ENCODE assay signal across 9 cellular contexts in genomic region chr3:32438596-32439344, GRCh38. TPM values are rescaled to one million over a fixed set of nuclear protein-coding genes. Genes with fewer than 3 reads are reported as not detected.
A peak's percentile ranks its signal among the peaks of the same experiment; 100 is the strongest.
DNase-seq lines count a peak whose midpoint lies in the region; ATAC-seq and TF ChIP-seq lines count a peak whose summit lies in the region.
"Had no signal": no experiment of that assay in that cellular context is flagged by ENCODE, and none has a peak within 500 bp of the region (broad histone marks: within the 10 kb centered on the region; RNA-seq: fewer than 3 reads in every experiment).

No MANE protein-coding gene starts in this region.

- H3K9me3 ChIP-seq in trophoblast cell (ENCODE audit: insufficient read depth, low read depth, low read length) (no peaks in the 10 kb centered on the region), prostate gland (no peaks in the 10 kb centered on the region)

- peak; percentile 39 to 46 for DNase-seq in activated T-cell treated with anti-CD3 and anti-CD28 coated beads, Interleukin-2, amount 50 U/mL, for 72 hours
- DNase-seq in activated T-cell treated with anti-CD3 and anti-CD28 coated beads, Interleukin-2, amount 50 U/mL, for 48 hours, result no peak
- DNase-seq in activated B cell treated with CpG ODN at 0.5 μM for 24 hours (no peak), trophoblast cell (peak in 1 of 2 donors; percentile 66), prostate gland (ENCODE audit: low spot score) (no peak), foreskin fibroblast (no peak), sciatic nerve (ENCODE audit: low spot score) (no peak)
- DNase-seq: OCI-M1 had no signal

- H3K9me3 Mint-ChIP-seq in activated T-cell treated with anti-CD3 and anti-CD28 coated beads, Interleukin-2, amount 50 U/mL, for 72 hours, result no peaks in the 10 kb centered on the region
- H3K9me3 Mint-ChIP-seq in activated B cell treated with CpG ODN at 0.5 μM for 24 hours, result no peaks in the 10 kb centered on the region

- no peak overlapping the region for H3K9ac ChIP-seq in trophoblast cell (ENCODE audit: low read length)

- no peak overlapping the region for H2AFZ ChIP-seq in trophoblast cell (ENCODE audit: insufficient read depth, low read length, poor library complexity)

- no peak overlapping the region for H2AK5ac ChIP-seq in trophoblast cell (ENCODE audit: low read length)

- H4K91ac ChIP-seq in trophoblast cell (ENCODE audit: low read depth, low read length), result peak overlapping the region; percentile 42

- no peak overlapping the region for H2BK120ac ChIP-seq in trophoblast cell (ENCODE audit: insufficient read depth, low read length, poor library complexity)

- H2BK5ac ChIP-seq in trophoblast cell (ENCODE audit: low read depth, low read length, poor library complexity), result no peak overlapping the region

- TF ChIP-seq CTCF in activated B cell treated with CpG ODN at 0.5 μM for 24 hours (IDR thresholded peaks at IDR 0.05) (no peak), prostate gland (IDR thresholded peaks at IDR 0.05) (no peak), foreskin fibroblast (IDR thresholded peaks at IDR 0.05; ENCODE audit: low read depth, low read length) (no peak)

- H3K27ac Mint-ChIP-seq in activated T-cell treated with anti-CD3 and anti-CD28 coated beads, Interleukin-2, amount 50 U/mL, for 72 hours, result peak overlapping the region; percentile 86
- H3K27ac Mint-ChIP-seq in activated B cell treated with CpG ODN at 0.5 μM for 24 hours, result peak overlapping the region; percentile 94

- no peaks in the 10 kb centered on the region for H3K27me3 ChIP-seq in trophoblast cell (ENCODE audit: insufficient read depth, low read length)
- H3K27me3 ChIP-seq in prostate gland (replicated peaks; ENCODE audit: insufficient read depth), result no peaks in the 10 kb centered on the region

- no peak overlapping the region for H3K18ac ChIP-seq in trophoblast cell (ENCODE audit: low read length)

- no peaks in the 10 kb centered on the region for H3K79me1 ChIP-seq in trophoblast cell (ENCODE audit: low read length)

- H3K4me1 Mint-ChIP-seq in activated T-cell treated with anti-CD3 and anti-CD28 coated beads, Interleukin-2, amount 50 U/mL, for 72 hours (ENCODE audit: low read depth), result peaks cover 85% of the 10 kb centered on the region
- peaks cover 96% of the 10 kb centered on the region for H3K4me1 Mint-ChIP-seq in activated B cell treated with CpG ODN at 0.5 μM for 24 hours

- peaks cover 10 to 14% of the 10 kb centered on the region in 2 donors for H3K36me3 Mint-ChIP-seq in activated T-cell treated with anti-CD3 and anti-CD28 coated beads, Interleukin-2, amount 50 U/mL, for 72 hours (ENCODE audit: insufficient read depth in 2 of 2)
- H3K36me3 Mint-ChIP-seq in activated B cell treated with CpG ODN at 0.5 μM for 24 hours (ENCODE audit: low read depth), result peaks cover 20% of the 10 kb centered on the region

- peak overlapping the region; percentile 30 for H3K4me2 ChIP-seq in trophoblast cell (ENCODE audit: low read length)

- peak; percentile 85 to 86 for ATAC-seq in activated T-cell treated with anti-CD3 and anti-CD28 coated beads, Interleukin-2, amount 50 U/mL, for 72 hours (replicated peaks in 1 of 2)
- ATAC-seq in HG02840 (IDR thresholded peaks at IDR 0.05; ENCODE audit: low FRiP score, unreplicated experiment) (peak; percentile 87), activated B cell treated with CpG ODN at 0.5 μM for 24 hours (ENCODE audit: low read depth) (peak; percentile 76), sciatic nerve (no peak)

- H3K27ac ChIP-seq in trophoblast cell (ENCODE audit: low read depth, low read length) (peak overlapping the region; percentile 3), prostate gland (no peak overlapping the region)

- no peak overlapping the region for H2BK12ac ChIP-seq in trophoblast cell (ENCODE audit: low read length)

- no peak overlapping the region for H4K8ac ChIP-seq in trophoblast cell (ENCODE audit: low read depth, low read length)

- peaks cover 2 to 3% of the 10 kb centered on the region in 2 experiments for H3K36me3 ChIP-seq in trophoblast cell (ENCODE audit: control insufficient read depth in 1 of 2, insufficient read depth in 2 of 2, low read length in 2 of 2)
- H3K36me3 ChIP-seq in prostate gland, result no peaks in the 10 kb centered on the region

- H3K4ac ChIP-seq in trophoblast cell (ENCODE audit: low read depth, low read length), result no peak overlapping the region

- peak overlapping the region; percentile 76 to 85 for H3K4me3 Mint-ChIP-seq in activated T-cell treated with anti-CD3 and anti-CD28 coated beads, Interleukin-2, amount 50 U/mL, for 72 hours
- peak overlapping the region; percentile 76 for H3K4me3 Mint-ChIP-seq in activated B cell treated with CpG ODN at 0.5 μM for 24 hours

- H3K79me2 ChIP-seq in trophoblast cell (ENCODE audit: control insufficient read depth, insufficient read depth, low read length, poor library complexity), result no peaks in the 10 kb centered on the region

- POLR2A ChIA-PET in activated B cell treated with CpG ODN at 0.5 μM for 24 hours (lab: Charles Lee), result interaction anchor here (0.6 to 8.5 kb wide), 20 partner anchors 8 to 1805 kb away, joined by 3 to 272 read pairs (median 5); partner anchors contain the start of genes CMTM6, CMTM7 and CNOT10

- no peak overlapping the region for H3K4me3 ChIP-seq in trophoblast cell (ENCODE audit: low read depth, low read length)
- no peak overlapping the region for H3K4me3 ChIP-seq in prostate gland
- H3K4me3 ChIP-seq in foreskin fibroblast (ENCODE audit: low read depth in 1 of 2, low read length in 2 of 2), result no peak overlapping the region

- TF ChIP-seq POLR2A in prostate gland (IDR thresholded peaks at IDR 0.05), result no peak

- no peak overlapping the region for H4K12ac ChIP-seq in trophoblast cell (ENCODE audit: low read depth, low read length)

- no peaks in the 10 kb centered on the region for H3K27me3 Mint-ChIP-seq in activated T-cell treated with anti-CD3 and anti-CD28 coated beads, Interleukin-2, amount 50 U/mL, for 72 hours (ENCODE audit: low read depth)
- H3K27me3 Mint-ChIP-seq in activated B cell treated with CpG ODN at 0.5 μM for 24 hours, result no peaks in the 10 kb centered on the region

- H3K4me1 ChIP-seq in trophoblast cell (ENCODE audit: control insufficient read depth in 1 of 2, insufficient read depth in 2 of 2, low read length in 2 of 2) (peaks cover 3 to 9% of the 10 kb centered on the region in 2 experiments), prostate gland (replicated peaks) (no peaks in the 10 kb centered on the region)

- intact Hi-C loops in activated B cell treated with CpG ODN at 0.5 μM for 24 hours (cut with micrococcal nuclease) (loop anchor here (1.0 to 10.0 kb wide), 11 partner anchors 18 to 1794 kb away; partner anchors contain the start of genes CMTM6, CMTM7, CNOT10 and DYNC1LI1), prostate gland (cut with DNase I) (no loop called here), sciatic nerve (cut with DNase I) (no loop called here)

- CTCF ChIA-PET in activated B cell treated with CpG ODN at 0.5 μM for 24 hours (lab: Charles Lee), result interaction anchor here (0.8 to 8.6 kb wide), 13 partner anchors 10 to 64 kb away, joined by 3 to 65 read pairs (median 4); partner anchors contain the start of gene CMTM7

- H3K23ac ChIP-seq in trophoblast cell (ENCODE audit: low read length), result no peak overlapping the region

- WGBS in trophoblast cell (ENCODE audit: extremely low coverage, insufficient coverage, insufficient read length), result no CpG with 5 or more reads among the region's 10 CpGs
- WGBS in prostate gland, result 59% methylated on average over 10 of the region's 10 CpGs

- H3K14ac ChIP-seq in trophoblast cell (ENCODE audit: low read length), result no peak overlapping the region

RNA-seq across cellular contexts. Expression of gene CMTM7, which starts 47.1 kb away (rescaled TPM):
- total RNA-seq in activated T-cell treated with anti-CD3 and anti-CD28 coated beads, Interleukin-2, amount 50 U/mL, for 72 hours, result 10 to 100 TPM; 61.0 to 72.3 TPM
- total RNA-seq in activated B cell treated with CpG ODN at 0.5 μM for 24 hours, result 70.5 and 82.1 TPM in 2 replicates
- polyA plus RNA-seq in trophoblast cell (2013), result 16.7 and 18.6 TPM in 2 replicates
- 10 to 100 TPM; 15.6 to 33.1 TPM for total RNA-seq in prostate gland
- total RNA-seq in sciatic nerve, result 19.5 TPM

Comparison
In these comparisons a context has a peak if more than half of its experiments do, and no peak if none do; other contexts are left out.
1. DNase-seq: peak in activated T-cell treated with anti-CD3 and anti-CD28 coated beads, Interleukin-2, amount 50 U/mL, for 72 hours (2 of 2); none in activated T-cell treated with anti-CD3 and anti-CD28 coated beads, Interleukin-2, amount 50 U/mL, for 48 hours (0 of 2), activated B cell treated with CpG ODN at 0.5 μM for 24 hours (single experiment), prostate gland (single experiment), foreskin fibroblast (0 of 2) and sciatic nerve (single experiment).